8 cellular contexts compared by ENCODE assay signal in genomic region chr19:39411832-39412099, GRCh38. TPM values are rescaled to one million over a fixed set of nuclear protein-coding genes. Genes with fewer than 3 reads are reported as not detected.
DNase-seq lines count a peak whose midpoint lies in the region; ATAC-seq, FAIRE-seq and TF ChIP-seq lines count a peak whose summit lies in the region.

No MANE protein-coding gene starts in this region.

- ATAC-seq in GM19328 (IDR thresholded peaks at IDR 0.05; ENCODE audit: unreplicated experiment), result peak; percentile 17
- peak; percentile 12 for ATAC-seq in HG03457 (IDR thresholded peaks at IDR 0.05; ENCODE audit: unreplicated experiment)
- peak; percentile 47 for ATAC-seq in HepG2

- H3K4me1 ChIP-seq in colonic mucosa, result peaks cover 13% of the 10 kb centered on the region
- peaks cover 58% of the 10 kb centered on the region for H3K4me1 ChIP-seq in HepG2 (ENCODE audit: insufficient read depth, low read length)

- peaks cover 15% of the 10 kb centered on the region for H3K27me3 ChIP-seq in colonic mucosa
- no peaks in the 10 kb centered on the region; a peak in 1 of 5 replicates for H3K27me3 ChIP-seq in HepG2 (ENCODE audit: control insufficient read depth in 1 of 2, insufficient read depth in 2 of 2, low read length in 2 of 2)

- H3K79me2 ChIP-seq in HepG2 (ENCODE audit: insufficient read depth, low read length), result peaks cover 38% of the 10 kb centered on the region

- H3K9ac ChIP-seq in colonic mucosa (ENCODE audit: low read depth in 2 of 2, low read length in 2 of 2) (peak overlapping the region in 1 of 2 donors; percentile 98), HepG2 (ENCODE audit: insufficient read depth, low read depth, low read length) (peak overlapping the region; percentile 83)

- CTCF ChIA-PET in HepG2 (lab: Yijun Ruan, JAX; ENCODE audit: low intra/inter-chr PET ratio, low total read pairs), result interaction anchor here (0.8 to 5.1 kb wide), 6 partner anchors 11 to 84 kb away, joined by 3 to 127 read pairs (median 4); partner anchors contain the start of genes MED29, PAF1 and SAMD4B

- H4K20me1 ChIP-seq in HepG2 (ENCODE audit: insufficient read depth, low read length), result peaks cover 20% of the 10 kb centered on the region; the same call in 1 of the 2 replicates

- DNase-seq in AML-193 (lab: John Stamatoyannopoulos, UW) (peak; percentile 85 to 91), NCI-H524 (lab: John Stamatoyannopoulos, UW) (peak; percentile 94 to 95), colonic mucosa (peak; percentile 97), HepG2 (ENCODE audit: low spot score) (peak; percentile 90)
- DNase-seq in activated CD4-positive, alpha-beta T cell treated with anti-CD3 and anti-CD28 coated beads for 48 hours, result peak; percentile 95
- DNase-seq in stimulated activated CD4-positive, alpha-beta T cell treated with anti-CD3 and anti-CD28 coated beads, Interleukin-2, amount 100 ng/mL, for 48 hours, result peak; percentile 87 to 91

- TF ChIP-seq RAD21 in HepG2 (CRISPR knock-in tag; IDR thresholded peaks at IDR 0.05), result peak; percentile 96

- intact Hi-C loops in colonic mucosa (cut with DNase I), result no loop called here
- intact Hi-C loops in HepG2 (cut with micrococcal nuclease; ENCODE audit: unreplicated experiment), result loop anchor here (1.0 to 10.0 kb wide), 5 partner anchors 10 to 289 kb away; partner anchors contain the start of genes EID2B and SAMD4B

- H2AFZ ChIP-seq in HepG2 (ENCODE audit: low read length), result no peak overlapping the region

- H3K4me3 ChIP-seq in colonic mucosa, result no peak overlapping the region
- peak overlapping the region; percentile 38 to 97 (median 70); a peak in 5 of 6 replicates for H3K4me3 ChIP-seq in HepG2 (replicated peaks in 1 of 3; ENCODE audit: insufficient read depth in 1 of 3, low read depth in 2 of 3, low read length in 3 of 3)

- peaks cover 10% of the 10 kb centered on the region for H3K36me3 ChIP-seq in colonic mucosa
- H3K36me3 ChIP-seq in HepG2 (replicated peaks in 1 of 2; ENCODE audit: control insufficient read depth in 1 of 2, insufficient read depth in 2 of 2, low read length in 2 of 2), result peaks cover 0 to 6% of the 10 kb centered on the region in 2 experiments; a peak in 1 of 5 replicates

- H3K4me2 ChIP-seq in HepG2 (ENCODE audit: low read depth, low read length), result peak overlapping the region; percentile 96

- peak overlapping the region; percentile 100 for H3K27ac ChIP-seq in colonic mucosa
- peak overlapping the region; percentile 81 for H3K27ac ChIP-seq in HepG2 (ENCODE audit: extremely low read length, insufficient read depth, low read length)

- no peaks in the 10 kb centered on the region for H3K9me3 ChIP-seq in colonic mucosa
- no peaks in the 10 kb centered on the region for H3K9me3 ChIP-seq in HepG2 (ENCODE audit: low read length)

- POLR2A ChIA-PET in HepG2 (lab: Yijun Ruan, JAX), result interaction anchor here (0.7 to 2.3 kb wide), 8 partner anchors 11 to 69 kb away, joined by 4 to 123 read pairs (median 29); partner anchors contain the start of genes MED29, PAF1, RPS16 and SAMD4B

- TF ChIP-seq POLR2A in HepG2 (IDR thresholded peaks at IDR 0.05; ENCODE audit: insufficient read depth in 1 of 2, low read depth in 2 of 2, low read length in 2 of 2), result no peak

- in situ Hi-C loops in HepG2 (cut with HindIII; ENCODE audit: extremely low pct_ligation_motif_present, low pct_unique_long_range_greater_than_20kb), result no loop called here

- TF ChIP-seq CTCF in colonic mucosa (IDR thresholded peaks at IDR 0.05), result peak; percentile 93
- peak; percentile 92 for TF ChIP-seq CTCF in HepG2 (CRISPR knock-in tag; IDR thresholded peaks at IDR 0.05)

- no peak for FAIRE-seq in HepG2 (lab: Jason Lieb, UNC)

- 0% methylated on average over 7 of the region's 7 CpGs for WGBS in HepG2 (ENCODE audit: low lambda C conversion rate)

- no TSS peak for BruUV-seq in HepG2 (replicated peaks; lab: Mats Ljungman, UMichigan)

- no peak for TF ChIP-seq EP300 in HepG2 (IDR thresholded peaks at IDR 0.05; ENCODE audit: low read depth in 2 of 2, low read length in 2 of 2)
- TF ChIP-seq EP300 in HepG2 (CRISPR knock-in tag; IDR thresholded peaks at IDR 0.05; ENCODE audit: borderline replicate concordance), result no peak

RNA-seq across cellular contexts. Expression of gene PLEKHG2, which starts 0.7 kb away (rescaled TPM):
- total RNA-seq in colonic mucosa (10 to 100 TPM in 1 of 2 donors, 1 to 10 TPM in 1; 8.0 to 10.4 TPM), HepG2 (2016; rRNA removed; fragmentation: Illumina TruSeq; extraction: Trizol) (3.6 and 5.2 TPM in 2 replicates)
- 0.51 and 1.9 TPM in 2 replicates for total RNA-seq in HepG2 (2016; cell fraction: cytosol; rRNA removed; fragmentation: Illumina TruSeq; extraction: Trizol; ENCODE audit: low read depth)
- total RNA-seq in HepG2 (2016; cell fraction: insoluble cytoplasmic fraction; rRNA removed; fragmentation: Illumina TruSeq; extraction: Trizol), result 3.1 and 4.0 TPM in 2 replicates
- 2.0 and 3.5 TPM in 2 replicates for total RNA-seq in HepG2 (2016; cell fraction: membrane; rRNA removed; fragmentation: Illumina TruSeq; extraction: Trizol)
- 6.8 TPM in 2 replicates for total RNA-seq in HepG2 (2016; cell fraction: nucleus; rRNA removed; fragmentation: Illumina TruSeq; extraction: Trizol)
- polyA plus RNA-seq in HepG2 (2011; rRNA removed), result 6.8 and 7.8 TPM in 2 replicates
- 1.9 and 2.4 TPM in 2 replicates for polyA plus RNA-seq in HepG2 (2011; cell fraction: cytosol; rRNA removed)
- polyA plus RNA-seq in HepG2 (2011; cell fraction: nucleus; rRNA removed), result 30.6 and 32.3 TPM in 2 replicates
- 5.1 and 11.3 TPM in 2 replicates for polyA plus RNA-seq in HepG2 (2012)
- polyA plus RNA-seq in HepG2 (2016; cell fraction: cytosol; fragmentation: Illumina TruSeq; extraction: Trizol; ENCODE audit: low read depth), result 0.75 and 1.5 TPM in 2 replicates
- 2.8 and 5.1 TPM in 2 replicates for polyA plus RNA-seq in HepG2 (2016; cell fraction: insoluble cytoplasmic fraction; fragmentation: Illumina TruSeq; extraction: Trizol; ENCODE audit: low read depth)
- 2.6 and 3.5 TPM in 2 replicates for polyA plus RNA-seq in HepG2 (2016; cell fraction: membrane; fragmentation: Illumina TruSeq; extraction: Trizol; ENCODE audit: low read depth)
- 17.4 and 28.3 TPM in 2 replicates for polyA plus RNA-seq in HepG2 (2016; cell fraction: nucleus; fragmentation: Illumina TruSeq; extraction: Trizol; ENCODE audit: insufficient read depth, low read depth)
- 6.5 and 8.4 TPM in 2 replicates for polyA minus RNA-seq in HepG2 (2011; rRNA and poly(A)+ RNA removed; ENCODE audit: low replicate concordance)
- polyA minus RNA-seq in HepG2 (2011; cell fraction: cytosol; rRNA and poly(A)+ RNA removed), result 6.3 and 8.3 TPM in 2 replicates
- 18.9 and 20.1 TPM in 2 replicates for polyA minus RNA-seq in HepG2 (2011; cell fraction: nucleus; rRNA and poly(A)+ RNA removed)

RNA-seq across cellular contexts. Expression of gene ZFP36, which starts 5.1 kb away (rescaled TPM):
- total RNA-seq in colonic mucosa, result 100 to 1,000 TPM; 120 to 121 TPM
- 0.81 and 1.7 TPM in 2 replicates for total RNA-seq in HepG2 (2016; rRNA removed; fragmentation: Illumina TruSeq; extraction: Trizol)
- total RNA-seq in HepG2 (2016; cell fraction: cytosol; rRNA removed; fragmentation: Illumina TruSeq; extraction: Trizol; ENCODE audit: low read depth), result 1.2 and 1.4 TPM in 2 replicates
- 0.52 and 1.3 TPM in 2 replicates for total RNA-seq in HepG2 (2016; cell fraction: insoluble cytoplasmic fraction; rRNA removed; fragmentation: Illumina TruSeq; extraction: Trizol)
- 1.9 and 2.1 TPM in 2 replicates for total RNA-seq in HepG2 (2016; cell fraction: membrane; rRNA removed; fragmentation: Illumina TruSeq; extraction: Trizol)
- 1.1 and 2.6 TPM in 2 replicates for total RNA-seq in HepG2 (2016; cell fraction: nucleus; rRNA removed; fragmentation: Illumina TruSeq; extraction: Trizol)
- polyA plus RNA-seq in HepG2 (2011; rRNA removed), result 1.4 and 2.1 TPM in 2 replicates
- polyA plus RNA-seq in HepG2 (2011; cell fraction: cytosol; rRNA removed), result 2.1 TPM in 2 replicates
- 10.8 and 12.7 TPM in 2 replicates for polyA plus RNA-seq in HepG2 (2011; cell fraction: nucleus; rRNA removed)
- polyA plus RNA-seq in HepG2 (2012), result 9.4 and 10.6 TPM in 2 replicates
- polyA plus RNA-seq in HepG2 (2016; cell fraction: cytosol; fragmentation: Illumina TruSeq; extraction: Trizol; ENCODE audit: low read depth), result 1.1 and 1.3 TPM in 2 replicates
- polyA plus RNA-seq in HepG2 (2016; cell fraction: insoluble cytoplasmic fraction; fragmentation: Illumina TruSeq; extraction: Trizol; ENCODE audit: low read depth), result 2.3 and 4.1 TPM in 2 replicates
- polyA plus RNA-seq in HepG2 (2016; cell fraction: membrane; fragmentation: Illumina TruSeq; extraction: Trizol; ENCODE audit: low read depth), result 1.9 and 2.8 TPM in 2 replicates
- polyA plus RNA-seq in HepG2 (2016; cell fraction: nucleus; fragmentation: Illumina TruSeq; extraction: Trizol; ENCODE audit: insufficient read depth, low read depth), result 6.2 and 8.4 TPM in 2 replicates
- 4.1 and 5.5 TPM in 2 replicates for polyA minus RNA-seq in HepG2 (2011; rRNA and poly(A)+ RNA removed; ENCODE audit: low replicate concordance)
- polyA minus RNA-seq in HepG2 (2011; cell fraction: cytosol; rRNA and poly(A)+ RNA removed), result 7.8 and 9.2 TPM in 2 replicates
- polyA minus RNA-seq in HepG2 (2011; cell fraction: nucleus; rRNA and poly(A)+ RNA removed), result 4.1 and 6.0 TPM in 2 replicates

RNA-seq across cellular contexts. Expression of gene MED29, which starts 20.6 kb away (rescaled TPM):
- total RNA-seq in colonic mucosa (10 to 100 TPM; 22.8 to 37.5 TPM), HepG2 (2016; rRNA removed; fragmentation: Illumina TruSeq; extraction: Trizol) (14.0 and 18.1 TPM in 2 replicates)
- 3.3 and 3.4 TPM in 2 replicates for total RNA-seq in HepG2 (2016; cell fraction: cytosol; rRNA removed; fragmentation: Illumina TruSeq; extraction: Trizol; ENCODE audit: low read depth)
- total RNA-seq in HepG2 (2016; cell fraction: insoluble cytoplasmic fraction; rRNA removed; fragmentation: Illumina TruSeq; extraction: Trizol), result 14.6 and 16.5 TPM in 2 replicates
- 8.2 and 8.3 TPM in 2 replicates for total RNA-seq in HepG2 (2016; cell fraction: membrane; rRNA removed; fragmentation: Illumina TruSeq; extraction: Trizol)
- total RNA-seq in HepG2 (2016; cell fraction: nucleus; rRNA removed; fragmentation: Illumina TruSeq; extraction: Trizol), result 6.8 and 6.9 TPM in 2 replicates
- polyA plus RNA-seq in HepG2 (2011; rRNA removed), result 19.7 and 23.7 TPM in 2 replicates
- polyA plus RNA-seq in HepG2 (2011; cell fraction: cytosol; rRNA removed), result 23.2 and 27.9 TPM in 2 replicates
- 16.6 and 20.4 TPM in 2 replicates for polyA plus RNA-seq in HepG2 (2011; cell fraction: nucleus; rRNA removed)
- polyA plus RNA-seq in HepG2 (2012), result 12.2 and 13.4 TPM in 2 replicates
- 3.1 TPM in 2 replicates for polyA plus RNA-seq in HepG2 (2016; cell fraction: cytosol; fragmentation: Illumina TruSeq; extraction: Trizol; ENCODE audit: low read depth)
- polyA plus RNA-seq in HepG2 (2016; cell fraction: insoluble cytoplasmic fraction; fragmentation: Illumina TruSeq; extraction: Trizol; ENCODE audit: low read depth), result 18.4 and 20.3 TPM in 2 replicates
- polyA plus RNA-seq in HepG2 (2016; cell fraction: membrane; fragmentation: Illumina TruSeq; extraction: Trizol; ENCODE audit: low read depth), result 6.3 and 7.9 TPM in 2 replicates
- 14.1 and 15.8 TPM in 2 replicates for polyA plus RNA-seq in HepG2 (2016; cell fraction: nucleus; fragmentation: Illumina TruSeq; extraction: Trizol; ENCODE audit: insufficient read depth, low read depth)
- 44.1 and 48.3 TPM in 2 replicates for polyA minus RNA-seq in HepG2 (2011; rRNA and poly(A)+ RNA removed; ENCODE audit: low replicate concordance)
- polyA minus RNA-seq in HepG2 (2011; cell fraction: cytosol; rRNA and poly(A)+ RNA removed), result 10.6 and 11.3 TPM in 2 replicates
- polyA minus RNA-seq in HepG2 (2011; cell fraction: nucleus; rRNA and poly(A)+ RNA removed), result 10.1 and 13.1 TPM in 2 replicates

RNA-seq across cellular contexts. Expression of gene PAF1, which starts 20.9 kb away (rescaled TPM):
- 10 to 100 TPM; 31.9 to 41.6 TPM for total RNA-seq in colonic mucosa
- 30.2 and 31.0 TPM in 2 replicates for total RNA-seq in HepG2 (2016; rRNA removed; fragmentation: Illumina TruSeq; extraction: Trizol)
- 4.3 and 4.6 TPM in 2 replicates for total RNA-seq in HepG2 (2016; cell fraction: cytosol; rRNA removed; fragmentation: Illumina TruSeq; extraction: Trizol; ENCODE audit: low read depth)
- 25.2 and 33.6 TPM in 2 replicates for total RNA-seq in HepG2 (2016; cell fraction: insoluble cytoplasmic fraction; rRNA removed; fragmentation: Illumina TruSeq; extraction: Trizol)
- 7.2 and 8.9 TPM in 2 replicates for total RNA-seq in HepG2 (2016; cell fraction: membrane; rRNA removed; fragmentation: Illumina TruSeq; extraction: Trizol)
- total RNA-seq in HepG2 (2016; cell fraction: nucleus; rRNA removed; fragmentation: Illumina TruSeq; extraction: Trizol), result 17.1 and 20.6 TPM in 2 replicates
- polyA plus RNA-seq in HepG2 (2011; rRNA removed), result 30.3 and 31.1 TPM in 2 replicates
- 23.2 and 28.5 TPM in 2 replicates for polyA plus RNA-seq in HepG2 (2011; cell fraction: cytosol; rRNA removed)
- 46.4 and 51.2 TPM in 2 replicates for polyA plus RNA-seq in HepG2 (2011; cell fraction: nucleus; rRNA removed)
- polyA plus RNA-seq in HepG2 (2012), result 31.0 and 32.0 TPM in 2 replicates
- 4.2 and 4.5 TPM in 2 replicates for polyA plus RNA-seq in HepG2 (2016; cell fraction: cytosol; fragmentation: Illumina TruSeq; extraction: Trizol; ENCODE audit: low read depth)
- polyA plus RNA-seq in HepG2 (2016; cell fraction: insoluble cytoplasmic fraction; fragmentation: Illumina TruSeq; extraction: Trizol; ENCODE audit: low read depth), result 45.7 and 53.2 TPM in 2 replicates
- 7.1 and 7.8 TPM in 2 replicates for polyA plus RNA-seq in HepG2 (2016; cell fraction: membrane; fragmentation: Illumina TruSeq; extraction: Trizol; ENCODE audit: low read depth)
- polyA plus RNA-seq in HepG2 (2016; cell fraction: nucleus; fragmentation: Illumina TruSeq; extraction: Trizol; ENCODE audit: insufficient read depth, low read depth), result 51.5 and 52.7 TPM in 2 replicates
- 32.5 and 51.4 TPM in 2 replicates for polyA minus RNA-seq in HepG2 (2011; rRNA and poly(A)+ RNA removed; ENCODE audit: low replicate concordance)
- 17.1 and 19.9 TPM in 2 replicates for polyA minus RNA-seq in HepG2 (2011; cell fraction: cytosol; rRNA and poly(A)+ RNA removed)
- 30.1 and 33.9 TPM in 2 replicates for polyA minus RNA-seq in HepG2 (2011; cell fraction: nucleus; rRNA and poly(A)+ RNA removed)

RNA-seq across cellular contexts. Expression of gene RPS16, which starts 24.0 kb away (rescaled TPM):
- 1,000 to 10,000 TPM; 1,698 to 1,720 TPM for total RNA-seq in colonic mucosa
- total RNA-seq in HepG2 (2016; rRNA removed; fragmentation: Illumina TruSeq; extraction: Trizol), result 488 and 790 TPM in 2 replicates
- total RNA-seq in HepG2 (2016; cell fraction: cytosol; rRNA removed; fragmentation: Illumina TruSeq; extraction: Trizol; ENCODE audit: low read depth), result 875 and 1,100 TPM in 2 replicates
- 524 and 648 TPM in 2 replicates for total RNA-seq in HepG2 (2016; cell fraction: insoluble cytoplasmic fraction; rRNA removed; fragmentation: Illumina TruSeq; extraction: Trizol)
- 1,389 and 1,434 TPM in 2 replicates for total RNA-seq in HepG2 (2016; cell fraction: membrane; rRNA removed; fragmentation: Illumina TruSeq; extraction: Trizol)
- total RNA-seq in HepG2 (2016; cell fraction: nucleus; rRNA removed; fragmentation: Illumina TruSeq; extraction: Trizol), result 216 and 289 TPM in 2 replicates
- polyA plus RNA-seq in HepG2 (2011; rRNA removed), result 2,583 and 2,596 TPM in 2 replicates
- polyA plus RNA-seq in HepG2 (2011; cell fraction: cytosol; rRNA removed), result 6,196 and 9,335 TPM in 2 replicates
- 2,074 and 2,083 TPM in 2 replicates for polyA plus RNA-seq in HepG2 (2011; cell fraction: nucleus; rRNA removed)
- 3,042 and 3,601 TPM in 2 replicates for polyA plus RNA-seq in HepG2 (2012)
- polyA plus RNA-seq in HepG2 (2016; cell fraction: cytosol; fragmentation: Illumina TruSeq; extraction: Trizol; ENCODE audit: low read depth), result 3,994 and 4,562 TPM in 2 replicates
- polyA plus RNA-seq in HepG2 (2016; cell fraction: insoluble cytoplasmic fraction; fragmentation: Illumina TruSeq; extraction: Trizol; ENCODE audit: low read depth), result 2,744 and 2,812 TPM in 2 replicates
- 5,655 and 5,989 TPM in 2 replicates for polyA plus RNA-seq in HepG2 (2016; cell fraction: membrane; fragmentation: Illumina TruSeq; extraction: Trizol; ENCODE audit: low read depth)
- polyA plus RNA-seq in HepG2 (2016; cell fraction: nucleus; fragmentation: Illumina TruSeq; extraction: Trizol; ENCODE audit: insufficient read depth, low read depth), result 1,642 and 1,701 TPM in 2 replicates
- 2,434 and 2,985 TPM in 2 replicates for polyA minus RNA-seq in HepG2 (2011; rRNA and poly(A)+ RNA removed; ENCODE audit: low replicate concordance)
- polyA minus RNA-seq in HepG2 (2011; cell fraction: cytosol; rRNA and poly(A)+ RNA removed), result 1,333 and 1,373 TPM in 2 replicates
- 311 and 415 TPM in 2 replicates for polyA minus RNA-seq in HepG2 (2011; cell fraction: nucleus; rRNA and poly(A)+ RNA removed)

Comparison
In these comparisons a context has a peak if more than half of its experiments do, and no peak if none do; other contexts are left out.
1. RNA of gene ZFP36, which starts 5.1 kb away (total RNA-seq): 120 to 121 TPM in colonic mucosa; 0.52 to 2.6 TPM in HepG2; every median in the first group is over 10 times any median in the second.
2. Peak in every context shown above with its lines, with median percentiles within 50 percentile points of each other: DNase-seq and ATAC-seq.